In the genomic region with DNA sequence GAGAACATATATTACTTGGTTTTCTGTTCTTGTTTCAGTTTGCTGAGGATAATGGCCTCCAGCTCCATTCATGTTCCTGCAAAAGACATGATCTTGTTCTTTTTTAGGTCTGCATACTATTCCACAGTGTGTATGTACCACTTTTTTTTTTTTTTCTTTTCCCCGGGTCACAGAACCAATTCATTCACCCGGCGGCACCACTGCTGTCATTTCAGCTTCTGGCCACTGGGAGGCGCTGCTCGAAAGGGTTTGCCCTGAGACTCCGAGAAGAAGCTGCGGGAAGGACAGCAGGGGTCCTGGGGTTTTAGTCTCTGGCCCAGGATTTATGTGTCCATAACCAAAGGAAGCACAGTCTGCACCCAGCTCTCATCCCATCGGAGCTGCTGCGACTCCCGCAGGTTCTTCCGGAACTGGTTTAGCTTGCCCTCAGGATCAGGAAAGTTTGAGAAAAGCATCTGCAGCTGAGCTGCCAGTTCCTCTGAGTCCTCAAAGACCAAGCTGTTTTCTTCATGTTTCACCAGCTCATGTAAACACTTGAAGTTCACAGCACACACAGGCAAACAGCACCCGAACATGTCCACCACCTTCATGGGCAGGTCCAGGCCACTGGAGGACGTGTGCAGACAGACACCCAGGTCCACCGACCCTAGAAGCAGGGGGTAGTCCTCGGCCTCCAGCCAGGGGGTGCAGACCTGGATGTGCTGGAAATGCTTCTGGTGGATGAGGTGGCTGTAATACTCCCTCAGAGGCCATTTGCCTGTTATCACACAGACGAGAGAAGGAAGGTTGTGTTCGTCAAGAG, we compare ENCODE assay signal across 8 cellular contexts.
DNase-seq lines count a peak whose midpoint lies in the region; ATAC-seq, FAIRE-seq and TF ChIP-seq lines count a peak whose summit lies in the region.
"Not testable (repeated sequence)": the region's sequence is repeated elsewhere in the genome, so short reads cannot be mapped to it uniquely, and the experiment has no call there.

No MANE protein-coding gene starts in this region.

- intact Hi-C loops in CD4-positive, alpha-beta T cell (cut with DNase I, micrococcal nuclease), result loop anchor here (5.0 to 10.0 kb wide), 4 partner anchors 461 to 1201 kb away; no protein-coding TSS in a partner anchor
- intact Hi-C loops in pancreas (cut with DNase I), result not testable (repeated sequence)

- 37 to 42% methylated on average over 17 of the region's 17 CpGs for WGBS in pancreas, 2 donors

- H3K4me3 Mint-ChIP-seq in CD4-positive, alpha-beta T cell, result not testable (repeated sequence)

- not testable (repeated sequence) for ATAC-seq in CD4-positive, alpha-beta T cell (ENCODE audit: poor library complexity)
- peak in 3 of 4 donors; percentile 56 to 60 (median 57) for ATAC-seq in pancreas

- not testable (repeated sequence) for H3K36me3 ChIP-seq in SJCRH30, right atrium auricular region, pancreas

- not testable (repeated sequence) for H3K4me1 Mint-ChIP-seq in CD4-positive, alpha-beta T cell (ENCODE audit: low read depth)

- H3K27me3 ChIP-seq in CD4-positive, alpha-beta T cell (ENCODE audit: control insufficient read depth, insufficient read depth, low read length); SJCRH30; right atrium auricular region; pancreas: not testable (repeated sequence)

- peak; percentile 60 for TF ChIP-seq CTCF in CD4-positive, alpha-beta T cell (IDR thresholded peaks at IDR 0.05)
- TF ChIP-seq CTCF in cardiac fibroblast (IDR thresholded peaks at IDR 0.05; ENCODE audit: low read depth, low read length) (peak; percentile 61), right atrium auricular region (IDR thresholded peaks at IDR 0.05) (peak; percentile 41 to 79), pancreas (IDR thresholded peaks at IDR 0.05) (peak; percentile 56 to 72 (median 64))

- H3K4me1 ChIP-seq in SJCRH30, right atrium auricular region, pancreas: not testable (repeated sequence)

- DNase-seq in CD4-positive, alpha-beta T cell, result peak; percentile 21 to 58 (median 40)
- DNase-seq in HTR-8/SVneo (ENCODE audit: insufficient read length, low spot score), result not testable (repeated sequence)
- peak; percentile 18 to 19 for DNase-seq in SJCRH30
- peak; percentile 39 for DNase-seq in activated CD8-positive, alpha-beta memory T cell treated with anti-CD3 and anti-CD28 coated beads, Interleukin-2, amount 50 U/mL, for 4 hours
- DNase-seq in cardiac fibroblast (ENCODE audit: low read depth in 2 of 2), result peak; percentile 37 to 45
- peak; percentile 75 for DNase-seq in right atrium auricular region (ENCODE audit: low spot score)
- peak in 5 of 6 donors; percentile 33 to 78 (median 67) for DNase-seq in pancreas
- peak; percentile 18 to 25 for DNase-seq in stimulated activated CD8-positive, alpha-beta memory T cell treated with anti-CD3 and anti-CD28 coated beads, Interleukin-7, amount 100 ng/mL, for 48 hours (ENCODE audit: extremely low read depth in 1 of 2, low read depth in 1 of 2)

- POLR2A ChIA-PET in CD4-positive, alpha-beta T cell (lab: Charles Lee), result not testable (repeated sequence)

- not testable (repeated sequence) for H3K27ac Mint-ChIP-seq in CD4-positive, alpha-beta T cell

- H3K9me3 Mint-ChIP-seq in CD4-positive, alpha-beta T cell, result not testable (repeated sequence)

- CTCF ChIA-PET in CD4-positive, alpha-beta T cell (lab: Charles Lee), result interaction anchor here (0.7 to 1.3 kb wide), 8 partner anchors 10 to 1726 kb away, joined by 3 to 4 read pairs (median 3); partner anchors contain the start of gene C3orf33

- H3K4me3 ChIP-seq in SJCRH30; cardiac fibroblast (replicated peaks in 1 of 2; ENCODE audit: low read depth in 2 of 2, low read length in 2 of 2); right atrium auricular region; pancreas: not testable (repeated sequence)

- peak; percentile 16 for FAIRE-seq in HTR-8/SVneo (lab: Jason Lieb, UNC)
- not testable (repeated sequence) for FAIRE-seq in pancreas (lab: Jason Lieb, UNC)

- H3K36me3 Mint-ChIP-seq in CD4-positive, alpha-beta T cell (ENCODE audit: low read depth), result not testable (repeated sequence)

- not testable (repeated sequence) for H3K9me3 ChIP-seq in CD4-positive, alpha-beta T cell (ENCODE audit: control insufficient read depth, low read length); SJCRH30 (replicated peaks); right atrium auricular region; pancreas

- H3K27me3 Mint-ChIP-seq in CD4-positive, alpha-beta T cell, result peaks cover 15% of the 10 kb centered on the region

- not testable (repeated sequence) for H3K27ac ChIP-seq in CD4-positive, alpha-beta T cell (ENCODE audit: low read depth, low read length); SJCRH30; right atrium auricular region; pancreas
